Comparison of ENCODE assay signal across 2 cellular contexts in the genomic region with DNA sequence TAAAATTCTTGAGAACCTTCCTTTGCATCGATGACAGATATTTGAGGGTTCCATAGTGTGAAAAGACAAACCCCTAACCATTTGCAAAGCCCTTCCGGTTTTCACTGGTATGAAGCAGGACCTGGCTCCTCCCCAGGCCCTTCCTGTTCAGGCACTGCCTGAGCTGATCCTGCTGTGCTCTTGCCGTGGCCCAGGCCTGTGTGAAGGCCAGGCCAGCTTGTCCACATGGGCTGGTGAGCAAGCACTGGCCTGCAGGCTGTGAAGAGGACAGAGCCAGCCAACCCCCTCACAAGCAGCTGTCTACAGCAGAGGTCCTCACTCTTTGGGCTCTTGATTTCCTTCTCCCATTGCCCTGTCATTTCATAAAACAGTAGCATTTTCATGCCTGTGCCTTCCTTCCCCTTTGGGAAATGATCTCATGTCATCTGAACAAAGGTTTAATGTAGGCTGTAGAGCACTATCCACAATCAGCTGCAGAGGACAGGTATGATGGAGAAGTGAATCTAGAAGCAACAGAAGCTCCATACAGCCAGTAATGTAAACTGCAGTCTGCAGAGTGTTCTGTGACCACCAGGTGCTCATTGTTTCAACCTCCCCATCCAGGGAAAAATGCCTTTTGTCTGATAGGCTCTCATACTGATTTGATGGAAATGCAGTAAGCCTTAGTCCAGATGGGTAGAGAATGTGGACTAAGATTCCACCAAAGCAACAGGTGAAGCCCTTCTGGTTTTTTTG.
TF ChIP-seq lines count a peak whose summit lies in the region.

No MANE protein-coding gene starts in this region.

TF ChIP-seq in HCT116, 20 proteins besides CTCF, POLR2A, EP300 and RAD21:
- TF ChIP-seq SRF (IDR thresholded peaks at IDR 0.05; ENCODE audit: low read depth) (no peak), YY1 (IDR thresholded peaks at IDR 0.05; ENCODE audit: extremely low read depth, insufficient replicate concordance, low read depth, low read length) (no peak), EZH2 (IDR thresholded peaks at IDR 0.05) (no peak), ZNF274 (IDR thresholded peaks at IDR 0.05; ENCODE audit: low read depth, low read length) (no peak), CBX3 (IDR thresholded peaks at IDR 0.05; ENCODE audit: low read depth) (no peak), TCF7L2 (IDR thresholded peaks at IDR 0.05; ENCODE audit: borderline replicate concordance, extremely low read depth, insufficient read depth, insufficient read length) (no peak), JUND (IDR thresholded peaks at IDR 0.05) (no peak), EGR1 (IDR thresholded peaks at IDR 0.05; ENCODE audit: low read depth) (no peak)
- TF ChIP-seq, protein P1, sequence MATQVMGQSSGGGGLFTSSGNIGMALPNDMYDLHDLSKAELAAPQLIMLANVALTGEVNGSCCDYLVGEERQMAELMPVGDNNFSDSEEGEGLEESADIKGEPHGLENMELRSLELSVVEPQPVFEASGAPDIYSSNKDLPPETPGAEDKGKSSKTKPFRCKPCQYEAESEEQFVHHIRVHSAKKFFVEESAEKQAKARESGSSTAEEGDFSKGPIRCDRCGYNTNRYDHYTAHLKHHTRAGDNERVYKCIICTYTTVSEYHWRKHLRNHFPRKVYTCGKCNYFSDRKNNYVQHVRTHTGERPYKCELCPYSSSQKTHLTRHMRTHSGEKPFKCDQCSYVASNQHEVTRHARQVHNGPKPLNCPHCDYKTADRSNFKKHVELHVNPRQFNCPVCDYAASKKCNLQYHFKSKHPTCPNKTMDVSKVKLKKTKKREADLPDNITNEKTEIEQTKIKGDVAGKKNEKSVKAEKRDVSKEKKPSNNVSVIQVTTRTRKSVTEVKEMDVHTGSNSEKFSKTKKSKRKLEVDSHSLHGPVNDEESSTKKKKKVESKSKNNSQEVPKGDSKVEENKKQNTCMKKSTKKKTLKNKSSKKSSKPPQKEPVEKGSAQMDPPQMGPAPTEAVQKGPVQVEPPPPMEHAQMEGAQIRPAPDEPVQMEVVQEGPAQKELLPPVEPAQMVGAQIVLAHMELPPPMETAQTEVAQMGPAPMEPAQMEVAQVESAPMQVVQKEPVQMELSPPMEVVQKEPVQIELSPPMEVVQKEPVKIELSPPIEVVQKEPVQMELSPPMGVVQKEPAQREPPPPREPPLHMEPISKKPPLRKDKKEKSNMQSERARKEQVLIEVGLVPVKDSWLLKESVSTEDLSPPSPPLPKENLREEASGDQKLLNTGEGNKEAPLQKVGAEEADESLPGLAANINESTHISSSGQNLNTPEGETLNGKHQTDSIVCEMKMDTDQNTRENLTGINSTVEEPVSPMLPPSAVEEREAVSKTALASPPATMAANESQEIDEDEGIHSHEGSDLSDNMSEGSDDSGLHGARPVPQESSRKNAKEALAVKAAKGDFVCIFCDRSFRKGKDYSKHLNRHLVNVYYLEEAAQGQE (IDR thresholded peaks at IDR 0.05; ENCODE audit: low read depth), result no peak

TF ChIP-seq in SK-N-SH, 30 proteins besides CTCF, POLR2A, EP300 and RAD21:
- TF ChIP-seq, protein P2, sequence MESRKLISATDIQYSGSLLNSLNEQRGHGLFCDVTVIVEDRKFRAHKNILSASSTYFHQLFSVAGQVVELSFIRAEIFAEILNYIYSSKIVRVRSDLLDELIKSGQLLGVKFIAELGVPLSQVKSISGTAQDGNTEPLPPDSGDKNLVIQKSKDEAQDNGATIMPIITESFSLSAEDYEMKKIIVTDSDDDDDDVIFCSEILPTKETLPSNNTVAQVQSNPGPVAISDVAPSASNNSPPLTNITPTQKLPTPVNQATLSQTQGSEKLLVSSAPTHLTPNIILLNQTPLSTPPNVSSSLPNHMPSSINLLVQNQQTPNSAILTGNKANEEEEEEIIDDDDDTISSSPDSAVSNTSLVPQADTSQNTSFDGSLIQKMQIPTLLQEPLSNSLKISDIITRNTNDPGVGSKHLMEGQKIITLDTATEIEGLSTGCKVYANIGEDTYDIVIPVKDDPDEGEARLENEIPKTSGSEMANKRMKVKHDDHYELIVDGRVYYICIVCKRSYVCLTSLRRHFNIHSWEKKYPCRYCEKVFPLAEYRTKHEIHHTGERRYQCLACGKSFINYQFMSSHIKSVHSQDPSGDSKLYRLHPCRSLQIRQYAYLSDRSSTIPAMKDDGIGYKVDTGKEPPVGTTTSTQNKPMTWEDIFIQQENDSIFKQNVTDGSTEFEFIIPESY (IDR thresholded peaks at IDR 0.05; ENCODE audit: borderline replicate concordance, low read depth), result no peak
- TF ChIP-seq, protein P3, sequence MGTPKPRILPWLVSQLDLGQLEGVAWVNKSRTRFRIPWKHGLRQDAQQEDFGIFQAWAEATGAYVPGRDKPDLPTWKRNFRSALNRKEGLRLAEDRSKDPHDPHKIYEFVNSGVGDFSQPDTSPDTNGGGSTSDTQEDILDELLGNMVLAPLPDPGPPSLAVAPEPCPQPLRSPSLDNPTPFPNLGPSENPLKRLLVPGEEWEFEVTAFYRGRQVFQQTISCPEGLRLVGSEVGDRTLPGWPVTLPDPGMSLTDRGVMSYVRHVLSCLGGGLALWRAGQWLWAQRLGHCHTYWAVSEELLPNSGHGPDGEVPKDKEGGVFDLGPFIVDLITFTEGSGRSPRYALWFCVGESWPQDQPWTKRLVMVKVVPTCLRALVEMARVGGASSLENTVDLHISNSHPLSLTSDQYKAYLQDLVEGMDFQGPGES (IDR thresholded peaks at IDR 0.05; ENCODE audit: low read depth, low read length), result no peak
- TF ChIP-seq FOSL2 (IDR thresholded peaks at IDR 0.05; ENCODE audit: borderline replicate concordance, low read depth), result no peak
